In genomic region chr1:202966006-202966904, GRCh38 we compare ENCODE assay signal across 8 cellular contexts. TPM values are rescaled to one million over a fixed set of nuclear protein-coding genes. Genes with fewer than 3 reads are reported as not detected.
DNase-seq lines count a peak whose midpoint lies in the region; ATAC-seq, FAIRE-seq and TF ChIP-seq lines count a peak whose summit lies in the region.

No MANE protein-coding gene starts in this region.

- intact Hi-C loops in body of pancreas (cut with DNase I) (no loop called here), HepG2 (cut with micrococcal nuclease; ENCODE audit: unreplicated experiment) (no loop called here), tibial artery (cut with DNase I; ENCODE audit: low total_unique reads) (no loop called here)

- H3K27ac ChIP-seq in body of pancreas, result peak overlapping the region; percentile 79 to 91 (median 85)
- H3K27ac ChIP-seq in HepG2 (ENCODE audit: extremely low read length, insufficient read depth, low read length), result peak overlapping the region; percentile 56
- peak overlapping the region; percentile 95 to 98 for H3K27ac ChIP-seq in tibial artery

- CTCF ChIA-PET in HepG2 (lab: Yijun Ruan, JAX; ENCODE audit: low intra/inter-chr PET ratio, low total read pairs), result no interaction called here

- H3K9me3 ChIP-seq in body of pancreas (no peaks in the 10 kb centered on the region), HepG2 (ENCODE audit: low read length) (no peaks in the 10 kb centered on the region), tibial artery (no peaks in the 10 kb centered on the region)

- H3K9ac ChIP-seq in HepG2 (ENCODE audit: insufficient read depth, low read depth, low read length), result peak overlapping the region; percentile 86

- POLR2A ChIA-PET in HepG2 (lab: Yijun Ruan, JAX), result no interaction called here

- H3K79me2 ChIP-seq in HepG2 (ENCODE audit: insufficient read depth, low read length), result no peaks in the 10 kb centered on the region

- no peak for FAIRE-seq in HepG2 (lab: Jason Lieb, UNC)

- peak overlapping the region; percentile 89 to 94 for H3K4me3 ChIP-seq in body of pancreas
- peak overlapping the region; percentile 87 to 93 (median 91) for H3K4me3 ChIP-seq in HepG2 (replicated peaks in 1 of 3; ENCODE audit: insufficient read depth in 1 of 3, low read depth in 2 of 3, low read length in 3 of 3)
- H3K4me3 ChIP-seq in tibial artery, result peak overlapping the region; percentile 74 to 96

- TF ChIP-seq POLR2A in body of pancreas (IDR thresholded peaks at IDR 0.05) (no peak), HepG2 (IDR thresholded peaks at IDR 0.05; ENCODE audit: insufficient read depth in 1 of 2, low read depth in 2 of 2, low read length in 2 of 2) (no peak)

- ATAC-seq in HG02870 (IDR thresholded peaks at IDR 0.05; ENCODE audit: unreplicated experiment) (peak; percentile 7), body of pancreas (peak; percentile 1), HepG2 (no peak), HG03442 (IDR thresholded peaks at IDR 0.05; ENCODE audit: unreplicated experiment) (no peak)

- peak overlapping the region; percentile 83 for H3K4me2 ChIP-seq in HepG2 (ENCODE audit: low read depth, low read length)

- peaks cover 0 to 7% of the 10 kb centered on the region in 2 donors for H3K36me3 ChIP-seq in body of pancreas (replicated peaks in 1 of 2; ENCODE audit: insufficient read depth in 1 of 2, low read depth in 2 of 2)
- H3K36me3 ChIP-seq in HepG2 (replicated peaks in 1 of 2; ENCODE audit: control insufficient read depth in 1 of 2, insufficient read depth in 2 of 2, low read length in 2 of 2), result peaks cover 1 to 5% of the 10 kb centered on the region in 2 experiments; a peak in 2 of 5 replicates
- peaks cover 6 to 42% (median 10%) of the 10 kb centered on the region in 3 donors for H3K36me3 ChIP-seq in tibial artery

- no peak for TF ChIP-seq RAD21 in HepG2 (CRISPR knock-in tag; IDR thresholded peaks at IDR 0.05)

- in situ Hi-C loops in HepG2 (cut with HindIII; ENCODE audit: extremely low pct_ligation_motif_present, low pct_unique_long_range_greater_than_20kb), result no loop called here

- peak; percentile 13 for DNase-seq in A172 (ENCODE audit: low spot score)
- peak in 1 of 4 donors; percentile 10 for DNase-seq in body of pancreas
- no peak for DNase-seq in HepG2 (ENCODE audit: low spot score)
- peak in 1 of 2 donors; percentile 35 for DNase-seq in tibial artery
- DNase-seq in stimulated activated CD8-positive, alpha-beta memory T cell treated with anti-CD3 and anti-CD28 coated beads, Interleukin-4, amount 100 ng/mL, for 48 hours, result no peak
- no peak for DNase-seq in NCI-H1048 (lab: John Stamatoyannopoulos, UW)

- BruUV-seq in HepG2 (replicated peaks; lab: Mats Ljungman, UMichigan), result TSS peak; percentile 54

- no peak for TF ChIP-seq EP300 in HepG2 (IDR thresholded peaks at IDR 0.05; ENCODE audit: low read depth in 2 of 2, low read length in 2 of 2)
- TF ChIP-seq EP300 in HepG2 (CRISPR knock-in tag; IDR thresholded peaks at IDR 0.05; ENCODE audit: borderline replicate concordance), result no peak

- no peak overlapping the region for H2AFZ ChIP-seq in HepG2 (ENCODE audit: low read length)

- 39 to 56% methylated on average over 6 to 18 of the region's 18 CpGs for WGBS in body of pancreas, 2 donors
- WGBS in HepG2 (ENCODE audit: low lambda C conversion rate), result 65% methylated on average over 17 of the region's 18 CpGs

- H3K4me1 ChIP-seq in body of pancreas (peaks cover 33% of the 10 kb centered on the region), HepG2 (ENCODE audit: insufficient read depth, low read length) (peaks cover 25% of the 10 kb centered on the region), tibial artery (peaks cover 0 to 33% (median 24%) of the 10 kb centered on the region in 4 donors)

- H3K27me3 ChIP-seq in body of pancreas (no peaks in the 10 kb centered on the region), HepG2 (ENCODE audit: control insufficient read depth in 1 of 2, insufficient read depth in 2 of 2, low read length in 2 of 2) (no peaks in the 10 kb centered on the region), tibial artery (no peaks in the 10 kb centered on the region)

- TF ChIP-seq CTCF in body of pancreas (IDR thresholded peaks at IDR 0.05), result no peak
- no peak for TF ChIP-seq CTCF in HepG2 (CRISPR knock-in tag; IDR thresholded peaks at IDR 0.05)
- TF ChIP-seq CTCF in tibial artery (IDR thresholded peaks at IDR 0.05), result no peak

- H4K20me1 ChIP-seq in HepG2 (ENCODE audit: insufficient read depth, low read length), result no peaks in the 10 kb centered on the region

RNA-seq across cellular contexts. Expression of gene CYB5R1, which starts 0.8 kb away (rescaled TPM):
- total RNA-seq in A172 (2014; rRNA removed; shearing (Covaris generic)), result 71.5 and 72.0 TPM in 2 replicates
- total RNA-seq in body of pancreas (10 to 100 TPM; 23.4 to 32.4 TPM), HepG2 (2016; rRNA removed; fragmentation: Illumina TruSeq; extraction: Trizol) (7.9 and 18.9 TPM in 2 replicates)
- 5.7 and 6.4 TPM in 2 replicates for total RNA-seq in HepG2 (2016; cell fraction: cytosol; rRNA removed; fragmentation: Illumina TruSeq; extraction: Trizol; ENCODE audit: low read depth)
- 7.2 and 19.9 TPM in 2 replicates for total RNA-seq in HepG2 (2016; cell fraction: insoluble cytoplasmic fraction; rRNA removed; fragmentation: Illumina TruSeq; extraction: Trizol)
- 6.6 and 8.2 TPM in 2 replicates for total RNA-seq in HepG2 (2016; cell fraction: membrane; rRNA removed; fragmentation: Illumina TruSeq; extraction: Trizol)
- total RNA-seq in HepG2 (2016; cell fraction: nucleus; rRNA removed; fragmentation: Illumina TruSeq; extraction: Trizol), result 19.1 and 22.2 TPM in 2 replicates
- polyA plus RNA-seq in HepG2 (2011; rRNA removed), result 18.7 and 21.4 TPM in 2 replicates
- 16.6 and 18.4 TPM in 2 replicates for polyA plus RNA-seq in HepG2 (2011; cell fraction: cytosol; rRNA removed)
- 25.5 and 32.4 TPM in 2 replicates for polyA plus RNA-seq in HepG2 (2011; cell fraction: nucleus; rRNA removed)
- 19.2 and 20.3 TPM in 2 replicates for polyA plus RNA-seq in HepG2 (2012)
- polyA plus RNA-seq in HepG2 (2016; cell fraction: cytosol; fragmentation: Illumina TruSeq; extraction: Trizol; ENCODE audit: low read depth), result 4.6 and 5.2 TPM in 2 replicates
- 7.2 and 8.0 TPM in 2 replicates for polyA plus RNA-seq in HepG2 (2016; cell fraction: insoluble cytoplasmic fraction; fragmentation: Illumina TruSeq; extraction: Trizol; ENCODE audit: low read depth)
- polyA plus RNA-seq in HepG2 (2016; cell fraction: membrane; fragmentation: Illumina TruSeq; extraction: Trizol; ENCODE audit: low read depth), result 5.6 and 6.0 TPM in 2 replicates
- polyA plus RNA-seq in HepG2 (2016; cell fraction: nucleus; fragmentation: Illumina TruSeq; extraction: Trizol; ENCODE audit: insufficient read depth, low read depth), result 28.5 and 33.9 TPM in 2 replicates
- polyA minus RNA-seq in HepG2 (2011; rRNA and poly(A)+ RNA removed; ENCODE audit: low replicate concordance), result 28.9 and 38.2 TPM in 2 replicates
- polyA minus RNA-seq in HepG2 (2011; cell fraction: cytosol; rRNA and poly(A)+ RNA removed), result 6.5 and 12.1 TPM in 2 replicates
- 21.4 and 21.9 TPM in 2 replicates for polyA minus RNA-seq in HepG2 (2011; cell fraction: nucleus; rRNA and poly(A)+ RNA removed)

RNA-seq across cellular contexts. Expression of gene ADIPOR1, which starts 8.1 kb away (rescaled TPM):
- 121 and 125 TPM in 2 replicates for total RNA-seq in A172 (2014; rRNA removed; shearing (Covaris generic))
- total RNA-seq in body of pancreas (10 to 100 TPM; 38.6 to 52.4 TPM), HepG2 (2016; rRNA removed; fragmentation: Illumina TruSeq; extraction: Trizol) (55.7 and 60.0 TPM in 2 replicates)
- 116 and 119 TPM in 2 replicates for total RNA-seq in HepG2 (2016; cell fraction: cytosol; rRNA removed; fragmentation: Illumina TruSeq; extraction: Trizol; ENCODE audit: low read depth)
- total RNA-seq in HepG2 (2016; cell fraction: insoluble cytoplasmic fraction; rRNA removed; fragmentation: Illumina TruSeq; extraction: Trizol), result 55.1 and 57.7 TPM in 2 replicates
- total RNA-seq in HepG2 (2016; cell fraction: membrane; rRNA removed; fragmentation: Illumina TruSeq; extraction: Trizol), result 200 TPM in 2 replicates
- total RNA-seq in HepG2 (2016; cell fraction: nucleus; rRNA removed; fragmentation: Illumina TruSeq; extraction: Trizol), result 26.3 and 33.3 TPM in 2 replicates
- 124 and 141 TPM in 2 replicates for polyA plus RNA-seq in HepG2 (2011; rRNA removed)
- polyA plus RNA-seq in HepG2 (2011; cell fraction: cytosol; rRNA removed), result 127 and 156 TPM in 2 replicates
- polyA plus RNA-seq in HepG2 (2011; cell fraction: nucleus; rRNA removed), result 50.3 and 53.5 TPM in 2 replicates
- polyA plus RNA-seq in HepG2 (2012), result 65.7 and 73.9 TPM in 2 replicates
- 178 and 186 TPM in 2 replicates for polyA plus RNA-seq in HepG2 (2016; cell fraction: cytosol; fragmentation: Illumina TruSeq; extraction: Trizol; ENCODE audit: low read depth)
- 75.5 and 80.9 TPM in 2 replicates for polyA plus RNA-seq in HepG2 (2016; cell fraction: insoluble cytoplasmic fraction; fragmentation: Illumina TruSeq; extraction: Trizol; ENCODE audit: low read depth)
- polyA plus RNA-seq in HepG2 (2016; cell fraction: membrane; fragmentation: Illumina TruSeq; extraction: Trizol; ENCODE audit: low read depth), result 224 and 225 TPM in 2 replicates
- 58.1 and 58.4 TPM in 2 replicates for polyA plus RNA-seq in HepG2 (2016; cell fraction: nucleus; fragmentation: Illumina TruSeq; extraction: Trizol; ENCODE audit: insufficient read depth, low read depth)
- polyA minus RNA-seq in HepG2 (2011; rRNA and poly(A)+ RNA removed; ENCODE audit: low replicate concordance), result 194 and 401 TPM in 2 replicates
- polyA minus RNA-seq in HepG2 (2011; cell fraction: cytosol; rRNA and poly(A)+ RNA removed), result 65.3 and 71.4 TPM in 2 replicates
- polyA minus RNA-seq in HepG2 (2011; cell fraction: nucleus; rRNA and poly(A)+ RNA removed), result 39.9 and 41.4 TPM in 2 replicates

RNA-seq across cellular contexts. Expression of gene KLHL12, which starts 39.2 kb away (rescaled TPM):
- 38.8 and 43.0 TPM in 2 replicates for total RNA-seq in A172 (2014; rRNA removed; shearing (Covaris generic))
- total RNA-seq in body of pancreas (10 to 100 TPM; 15.3 to 21.8 TPM), HepG2 (2016; rRNA removed; fragmentation: Illumina TruSeq; extraction: Trizol) (25.2 and 34.2 TPM in 2 replicates)
- total RNA-seq in HepG2 (2016; cell fraction: cytosol; rRNA removed; fragmentation: Illumina TruSeq; extraction: Trizol; ENCODE audit: low read depth), result 7.3 and 7.9 TPM in 2 replicates
- 26.4 and 33.3 TPM in 2 replicates for total RNA-seq in HepG2 (2016; cell fraction: insoluble cytoplasmic fraction; rRNA removed; fragmentation: Illumina TruSeq; extraction: Trizol)
- total RNA-seq in HepG2 (2016; cell fraction: membrane; rRNA removed; fragmentation: Illumina TruSeq; extraction: Trizol), result 21.4 and 23.3 TPM in 2 replicates
- total RNA-seq in HepG2 (2016; cell fraction: nucleus; rRNA removed; fragmentation: Illumina TruSeq; extraction: Trizol), result 17.6 and 18.9 TPM in 2 replicates
- polyA plus RNA-seq in HepG2 (2011; rRNA removed), result 18.4 and 19.2 TPM in 2 replicates
- polyA plus RNA-seq in HepG2 (2011; cell fraction: cytosol; rRNA removed), result 10.6 and 14.8 TPM in 2 replicates
- polyA plus RNA-seq in HepG2 (2011; cell fraction: nucleus; rRNA removed), result 15.6 and 19.5 TPM in 2 replicates
- 11.2 and 13.3 TPM in 2 replicates for polyA plus RNA-seq in HepG2 (2012)
- polyA plus RNA-seq in HepG2 (2016; cell fraction: cytosol; fragmentation: Illumina TruSeq; extraction: Trizol; ENCODE audit: low read depth), result 6.3 and 7.2 TPM in 2 replicates
- 24.9 and 26.5 TPM in 2 replicates for polyA plus RNA-seq in HepG2 (2016; cell fraction: insoluble cytoplasmic fraction; fragmentation: Illumina TruSeq; extraction: Trizol; ENCODE audit: low read depth)
- 13.6 and 14.2 TPM in 2 replicates for polyA plus RNA-seq in HepG2 (2016; cell fraction: membrane; fragmentation: Illumina TruSeq; extraction: Trizol; ENCODE audit: low read depth)
- 23.9 and 24.7 TPM in 2 replicates for polyA plus RNA-seq in HepG2 (2016; cell fraction: nucleus; fragmentation: Illumina TruSeq; extraction: Trizol; ENCODE audit: insufficient read depth, low read depth)
- polyA minus RNA-seq in HepG2 (2011; rRNA and poly(A)+ RNA removed; ENCODE audit: low replicate concordance), result 20.4 and 27.5 TPM in 2 replicates
- 10.0 and 11.4 TPM in 2 replicates for polyA minus RNA-seq in HepG2 (2011; cell fraction: cytosol; rRNA and poly(A)+ RNA removed)
- 17.6 and 26.7 TPM in 2 replicates for polyA minus RNA-seq in HepG2 (2011; cell fraction: nucleus; rRNA and poly(A)+ RNA removed)

RNA-seq across cellular contexts. Expression of gene TMEM183A, which starts 40.9 kb away (rescaled TPM):
- 108 and 128 TPM in 2 replicates for total RNA-seq in A172 (2014; rRNA removed; shearing (Covaris generic))
- total RNA-seq in body of pancreas (10 to 100 TPM; 47.7 to 86.7 TPM), HepG2 (2016; rRNA removed; fragmentation: Illumina TruSeq; extraction: Trizol) (82.0 and 85.4 TPM in 2 replicates)
- total RNA-seq in HepG2 (2016; cell fraction: cytosol; rRNA removed; fragmentation: Illumina TruSeq; extraction: Trizol; ENCODE audit: low read depth), result 117 and 147 TPM in 2 replicates
- total RNA-seq in HepG2 (2016; cell fraction: insoluble cytoplasmic fraction; rRNA removed; fragmentation: Illumina TruSeq; extraction: Trizol), result 82.0 and 82.7 TPM in 2 replicates
- 214 and 215 TPM in 2 replicates for total RNA-seq in HepG2 (2016; cell fraction: membrane; rRNA removed; fragmentation: Illumina TruSeq; extraction: Trizol)
- total RNA-seq in HepG2 (2016; cell fraction: nucleus; rRNA removed; fragmentation: Illumina TruSeq; extraction: Trizol), result 59.5 and 61.7 TPM in 2 replicates
- polyA plus RNA-seq in HepG2 (2011; rRNA removed), result 56.2 and 59.7 TPM in 2 replicates
- 65.4 and 69.6 TPM in 2 replicates for polyA plus RNA-seq in HepG2 (2011; cell fraction: cytosol; rRNA removed)
- polyA plus RNA-seq in HepG2 (2011; cell fraction: nucleus; rRNA removed), result 86.6 and 92.4 TPM in 2 replicates
- 28.1 and 30.6 TPM in 2 replicates for polyA plus RNA-seq in HepG2 (2012)
- 140 and 156 TPM in 2 replicates for polyA plus RNA-seq in HepG2 (2016; cell fraction: cytosol; fragmentation: Illumina TruSeq; extraction: Trizol; ENCODE audit: low read depth)
- 69.4 and 76.0 TPM in 2 replicates for polyA plus RNA-seq in HepG2 (2016; cell fraction: insoluble cytoplasmic fraction; fragmentation: Illumina TruSeq; extraction: Trizol; ENCODE audit: low read depth)
- polyA plus RNA-seq in HepG2 (2016; cell fraction: membrane; fragmentation: Illumina TruSeq; extraction: Trizol; ENCODE audit: low read depth), result 186 and 191 TPM in 2 replicates
- polyA plus RNA-seq in HepG2 (2016; cell fraction: nucleus; fragmentation: Illumina TruSeq; extraction: Trizol; ENCODE audit: insufficient read depth, low read depth), result 82.0 and 83.2 TPM in 2 replicates
- polyA minus RNA-seq in HepG2 (2011; rRNA and poly(A)+ RNA removed; ENCODE audit: low replicate concordance), result 142 and 277 TPM in 2 replicates
- 22.9 and 28.1 TPM in 2 replicates for polyA minus RNA-seq in HepG2 (2011; cell fraction: cytosol; rRNA and poly(A)+ RNA removed)
- polyA minus RNA-seq in HepG2 (2011; cell fraction: nucleus; rRNA and poly(A)+ RNA removed), result 96.7 and 106 TPM in 2 replicates

Comparison
In these comparisons a context has a peak if more than half of its experiments do, and no peak if none do; other contexts are left out.
1. ATAC-seq: peak in HG02870 (single experiment) and body of pancreas (single experiment); none in HepG2 (single experiment) and HG03442 (single experiment).
2. Peak in every context shown above with its lines, with median percentiles within 50 percentile points of each other: H3K27ac ChIP-seq and H3K4me3 ChIP-seq.